In genomic region chr1:53811464-53811863, GRCh38 we compare ENCODE assay signal across 8 cellular contexts. TPM values are rescaled to one million over a fixed set of nuclear protein-coding genes. Genes with fewer than 3 reads are reported as not detected.
DNase-seq lines count a peak whose midpoint lies in the region; ATAC-seq, FAIRE-seq and TF ChIP-seq lines count a peak whose summit lies in the region.
"Not testable (repeated sequence)": the region's sequence is repeated elsewhere in the genome, so short reads cannot be mapped to it uniquely, and the experiment has no call there.

No MANE protein-coding gene starts in this region.

- H3K27me3 ChIP-seq in DND-41 (ENCODE audit: insufficient read depth, low read length, poor library complexity); endothelial cell of umbilical vein (ENCODE audit: control insufficient read depth in 2 of 2, insufficient read depth in 2 of 2, low read length in 2 of 2): not testable (repeated sequence)

- DNase-seq in DND-41 (peak; percentile 43), HEK293T (ENCODE audit: extremely low spot score) (peak; percentile 13), NCI-H1436 (lab: John Stamatoyannopoulos, UW) (peak; percentile 2), SK-N-DZ (ENCODE audit: low spot score) (peak; percentile 4), endothelial cell of umbilical vein (ENCODE audit: low read depth, low spot score) (peak; percentile 6), kidney tubule cell (ENCODE audit: low spot score) (peak; percentile 23)
- DNase-seq in activated T-cell treated with anti-CD3 and anti-CD28 coated beads, Interleukin-2, amount 50 U/mL, for 72 hours: peak; percentile 8 to 22
- peak; percentile 4 to 15 for DNase-seq in stimulated activated CD4-positive, alpha-beta T cell treated with anti-CD3 and anti-CD28 coated beads, Interleukin-4, amount 100 ng/mL, for 48 hours (ENCODE audit: low read depth in 2 of 2)

- not testable (repeated sequence) for H3K27ac Mint-ChIP-seq in activated T-cell treated with anti-CD3 and anti-CD28 coated beads, Interleukin-2, amount 50 U/mL, for 72 hours

- dilution Hi-C loops in endothelial cell of umbilical vein (cut with MboI; ENCODE audit: extremely low pct_ligation_motif_present, low sequenced_read_pairs): not testable (repeated sequence)

- H3K9me1 ChIP-seq in endothelial cell of umbilical vein (replicated peaks; ENCODE audit: control insufficient read depth, extremely low read depth, insufficient read depth, low read length): not testable (repeated sequence)

- H3K79me2 ChIP-seq in DND-41 (ENCODE audit: insufficient read depth, low read length) (peaks cover 50% of the 10 kb centered on the region), endothelial cell of umbilical vein (ENCODE audit: control insufficient read depth, insufficient read depth, low read length) (peaks cover 14% of the 10 kb centered on the region)

- CTCF ChIA-PET in HEK293T (lab: Yijun Ruan, JAX) (interaction anchor here (0.8 kb wide), 1 partner anchor 23 kb away, joined by 3 read pairs; no protein-coding TSS in a partner anchor), endothelial cell of umbilical vein (lab: Charles Lee) (interaction anchor here (0.7 to 1.7 kb wide), 4 partner anchors 10 to 96 kb away, joined by 3 to 4 read pairs (median 3); no protein-coding TSS in a partner anchor)

- ATAC-seq in DND-41 (ENCODE audit: insufficient read depth, low read depth); activated T-cell treated with anti-CD3 and anti-CD28 coated beads, Interleukin-2, amount 50 U/mL, for 72 hours (replicated peaks in 1 of 2): not testable (repeated sequence)

- not testable (repeated sequence) for H3K4me2 ChIP-seq in DND-41 (ENCODE audit: insufficient read depth, low read length); endothelial cell of umbilical vein (ENCODE audit: insufficient read depth, low read length)

- not testable (repeated sequence) for H3K9ac ChIP-seq in DND-41 (ENCODE audit: low read depth, low read length); endothelial cell of umbilical vein (replicated peaks; ENCODE audit: extremely low read depth, insufficient read depth, low read length)

- POLR2A ChIA-PET in HEK293T (lab: Yijun Ruan, JAX); endothelial cell of umbilical vein (lab: Charles Lee): not testable (repeated sequence)

- BruUV-seq in endothelial cell of umbilical vein (replicated peaks; lab: Mats Ljungman, UMichigan): not testable (repeated sequence)

- not testable (repeated sequence) for H3K27me3 Mint-ChIP-seq in activated T-cell treated with anti-CD3 and anti-CD28 coated beads, Interleukin-2, amount 50 U/mL, for 72 hours (ENCODE audit: low read depth)

- not testable (repeated sequence) for H3K4me1 ChIP-seq in DND-41 (ENCODE audit: insufficient read depth, low read length); endothelial cell of umbilical vein (ENCODE audit: control insufficient read depth, extremely low read depth, insufficient read depth, low read length)

- peaks cover 80% of the 10 kb centered on the region for H3K36me3 ChIP-seq in DND-41 (ENCODE audit: insufficient read depth, low read length)
- not testable (repeated sequence) for H3K36me3 ChIP-seq in endothelial cell of umbilical vein (ENCODE audit: control insufficient read depth in 2 of 2, extremely low read depth in 1 of 2, insufficient read depth in 2 of 2, low read length in 2 of 2)

- intact Hi-C loops in endothelial cell of umbilical vein (cut with micrococcal nuclease): loop anchor here (5.0 kb wide), 1 partner anchor 324 kb away; no protein-coding TSS in a partner anchor

- not testable (repeated sequence) for H3K9me3 ChIP-seq in DND-41 (ENCODE audit: insufficient read depth, low read length, severe bottlenecking); endothelial cell of umbilical vein (replicated peaks; ENCODE audit: control insufficient read depth, insufficient read depth, low read length)

- not testable (repeated sequence) for TF ChIP-seq POLR2A in endothelial cell of umbilical vein (IDR thresholded peaks at IDR 0.05; ENCODE audit: low read depth, low read length)

- TF ChIP-seq CTCF in DND-41 (IDR thresholded peaks at IDR 0.05; ENCODE audit: borderline replicate concordance, extremely low read depth, low read length, poor library complexity, severe bottlenecking) (peak; percentile 61), endothelial cell of umbilical vein (IDR thresholded peaks at IDR 0.05; ENCODE audit: extremely low read depth in 1 of 2, insufficient read depth in 1 of 2, low read depth in 1 of 2, low read length in 2 of 2) (peak in 1 of 2 donors; percentile 29)

- not testable (repeated sequence) for H3K9me3 Mint-ChIP-seq in activated T-cell treated with anti-CD3 and anti-CD28 coated beads, Interleukin-2, amount 50 U/mL, for 72 hours

- H3K4me3 Mint-ChIP-seq in activated T-cell treated with anti-CD3 and anti-CD28 coated beads, Interleukin-2, amount 50 U/mL, for 72 hours: not testable (repeated sequence)

- not testable (repeated sequence) for H2AFZ ChIP-seq in DND-41 (ENCODE audit: low read depth, low read length)
- peak overlapping the region; percentile 39 for H2AFZ ChIP-seq in endothelial cell of umbilical vein (ENCODE audit: low read depth, low read length)

- H3K27ac ChIP-seq in DND-41 (ENCODE audit: low read length): peak overlapping the region; percentile 29
- H3K27ac ChIP-seq in endothelial cell of umbilical vein (ENCODE audit: insufficient read depth, low read depth, low read length): not testable (repeated sequence)

- H3K4me3 ChIP-seq in DND-41 (ENCODE audit: low read depth in 1 of 2, low read length in 2 of 2); endothelial cell of umbilical vein (replicated peaks in 1 of 3; ENCODE audit: insufficient read depth in 1 of 3, low read depth in 1 of 3, low read length in 3 of 3): not testable (repeated sequence)

- peaks cover 13% of the 10 kb centered on the region for H3K4me1 Mint-ChIP-seq in activated T-cell treated with anti-CD3 and anti-CD28 coated beads, Interleukin-2, amount 50 U/mL, for 72 hours (ENCODE audit: low read depth)

- peaks cover 12 to 33% of the 10 kb centered on the region in 2 donors for H3K36me3 Mint-ChIP-seq in activated T-cell treated with anti-CD3 and anti-CD28 coated beads, Interleukin-2, amount 50 U/mL, for 72 hours (ENCODE audit: insufficient read depth in 2 of 2)

- peaks cover 18% of the 10 kb centered on the region for H4K20me1 ChIP-seq in DND-41 (ENCODE audit: insufficient read depth, low read length)
- not testable (repeated sequence) for H4K20me1 ChIP-seq in endothelial cell of umbilical vein (replicated peaks; ENCODE audit: control insufficient read depth, extremely low read depth, insufficient read depth, low read length)

- FAIRE-seq in endothelial cell of umbilical vein (lab: Jason Lieb, UNC): not testable (repeated sequence)

RNA-seq across cellular contexts. Expression of gene NDC1, which starts 26.6 kb away (rescaled TPM):
- 46.5 and 49.9 TPM in 2 replicates for polyA plus RNA-seq in SK-N-DZ (2014; cell fraction: cytosol; rRNA removed)
- 25.2 and 26.7 TPM in 2 replicates for polyA plus RNA-seq in SK-N-DZ (2014; cell fraction: nucleus; rRNA removed)
- 10 to 100 TPM; 17.1 to 22.8 TPM for total RNA-seq in activated T-cell treated with anti-CD3 and anti-CD28 coated beads, Interleukin-2, amount 50 U/mL, for 72 hours
- 29.2 and 30.2 TPM in 2 replicates for total RNA-seq in endothelial cell of umbilical vein
- polyA plus RNA-seq in endothelial cell of umbilical vein: 21.9 and 23.2 TPM in 2 replicates
- 15.2 and 17.3 TPM in 2 replicates for polyA plus RNA-seq in endothelial cell of umbilical vein (2011; cell fraction: cytosol; rRNA removed)
- polyA plus RNA-seq in endothelial cell of umbilical vein (2011; cell fraction: nucleus; rRNA removed): 10.8 and 12.3 TPM in 2 replicates
- polyA plus RNA-seq in endothelial cell of umbilical vein (2012): 11.1 and 23.9 TPM in 2 replicates
- polyA minus RNA-seq in endothelial cell of umbilical vein: 67.3 and 69.5 TPM in 2 replicates
- polyA minus RNA-seq in endothelial cell of umbilical vein (2011; cell fraction: cytosol; rRNA and poly(A)+ RNA removed): 64.5 TPM
- 14.1 and 22.1 TPM in 2 replicates for polyA minus RNA-seq in endothelial cell of umbilical vein (2011; cell fraction: nucleus; rRNA and poly(A)+ RNA removed)
